8 cellular contexts compared by ENCODE assay signal in the genomic region with DNA sequence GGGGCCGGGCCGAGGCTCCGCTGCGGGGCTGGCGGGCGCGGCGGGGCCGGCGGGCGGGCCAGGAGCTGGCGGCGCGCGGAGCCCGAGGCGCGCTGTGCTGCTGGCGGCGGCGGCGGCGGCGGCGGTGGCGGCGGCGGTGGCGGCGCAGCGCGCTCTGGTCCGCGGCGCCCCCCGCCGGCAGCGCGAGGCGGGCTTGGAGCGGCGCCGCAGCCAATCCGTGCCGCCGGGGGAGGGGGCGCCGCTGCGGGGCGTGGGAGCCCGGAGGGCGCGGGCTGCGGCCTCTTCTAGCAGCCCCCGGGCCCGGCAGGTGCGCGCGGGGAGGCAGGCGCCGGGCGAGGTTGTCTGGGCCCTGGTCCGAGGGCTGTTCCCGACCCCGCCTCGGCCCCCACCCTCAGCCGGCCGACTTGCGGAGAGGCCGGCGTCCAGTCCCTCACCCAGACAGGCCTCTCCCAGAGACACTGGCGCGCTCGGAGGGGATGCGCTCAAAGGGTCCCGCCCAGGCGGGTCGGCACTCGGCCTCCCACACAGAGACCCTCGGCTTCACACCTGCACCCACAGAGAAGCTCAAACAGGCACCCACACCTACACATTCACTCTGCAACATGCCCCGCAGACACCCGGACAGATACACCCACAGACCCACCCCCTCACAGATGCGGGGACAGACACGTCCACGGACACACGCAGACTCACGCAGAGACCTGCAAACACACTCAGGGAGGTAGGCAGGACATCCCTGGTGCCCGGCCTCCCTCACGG. TPM values are rescaled to one million over a fixed set of nuclear protein-coding genes. Genes with fewer than 3 reads are reported as not detected.
DNase-seq lines count a peak whose midpoint lies in the region; ATAC-seq and TF ChIP-seq lines count a peak whose summit lies in the region.

A gene (minus strand): TSS at position 156 of the 759 bp plus-strand sequence. CDS start 275 bp downstream, outside the sequence.

- POLR2A ChIA-PET in activated B cell treated with CpG ODN at 0.5 μM for 24 hours (lab: Charles Lee) = no interaction called here

- H3K36me3 Mint-ChIP-seq in activated naive CD4-positive, alpha-beta T cell treated with anti-CD3 and anti-CD28 coated beads, Interleukin-2, amount 10 ng/mL, durations not matched to agents 7 days and 5 days = no peaks in the 10 kb centered on the region
- H3K36me3 Mint-ChIP-seq in activated B cell treated with CpG ODN at 0.5 μM for 24 hours (ENCODE audit: low read depth) = no peaks in the 10 kb centered on the region

- peaks cover 0 to 4% of the 10 kb centered on the region in 2 donors for H3K9me3 ChIP-seq in left lung

- peak; percentile 28 for ATAC-seq in activated B cell treated with CpG ODN at 0.5 μM for 24 hours (ENCODE audit: low read depth)
- ATAC-seq in left lung = no peak
- no peak for ATAC-seq in HG03457 (IDR thresholded peaks at IDR 0.05; ENCODE audit: unreplicated experiment)

- no peak within 1 kb of the TSS for H3K27ac ChIP-seq in urinary bladder (ENCODE audit: low read depth)
- H3K27ac ChIP-seq in left lung = no peak within 1 kb of the TSS

- H3K4me3 ChIP-seq in urinary bladder (ENCODE audit: low read depth, low read length) (peak within 1 kb of the TSS; percentile 40), left lung (peak within 1 kb of the TSS in 1 of 2 donors; percentile 26)

- H3K4me1 ChIP-seq in urinary bladder (ENCODE audit: insufficient read depth) = no peaks in the 10 kb centered on the region
- H3K4me1 ChIP-seq in left lung = no peaks in the 10 kb centered on the region

- H3K4me3 Mint-ChIP-seq in activated naive CD4-positive, alpha-beta T cell treated with anti-CD3 and anti-CD28 coated beads, Interleukin-2, amount 10 ng/mL, durations not matched to agents 7 days and 5 days = peak within 1 kb of the TSS; percentile 3
- H3K4me3 Mint-ChIP-seq in activated B cell treated with CpG ODN at 0.5 μM for 24 hours = peak within 1 kb of the TSS; percentile 59

- WGBS in urinary bladder = 5% methylated on average over 76 of the region's 89 CpGs

- no peak for TF ChIP-seq CTCF in activated B cell treated with CpG ODN at 0.5 μM for 24 hours (IDR thresholded peaks at IDR 0.05)
- no peak for TF ChIP-seq CTCF in left lung (IDR thresholded peaks at IDR 0.05)

- peaks cover 7% of the 10 kb centered on the region for H3K4me1 Mint-ChIP-seq in activated naive CD4-positive, alpha-beta T cell treated with anti-CD3 and anti-CD28 coated beads, Interleukin-2, amount 10 ng/mL, durations not matched to agents 7 days and 5 days
- peaks cover 11% of the 10 kb centered on the region for H3K4me1 Mint-ChIP-seq in activated B cell treated with CpG ODN at 0.5 μM for 24 hours

- peaks cover 35 to 73% of the 10 kb centered on the region in 2 donors for H3K27me3 ChIP-seq in left lung

- peaks cover 78% of the 10 kb centered on the region for H3K27me3 Mint-ChIP-seq in activated naive CD4-positive, alpha-beta T cell treated with anti-CD3 and anti-CD28 coated beads, Interleukin-2, amount 10 ng/mL, durations not matched to agents 7 days and 5 days
- H3K27me3 Mint-ChIP-seq in activated B cell treated with CpG ODN at 0.5 μM for 24 hours = peaks cover 57% of the 10 kb centered on the region

- no peaks in the 10 kb centered on the region for H3K9me3 Mint-ChIP-seq in activated naive CD4-positive, alpha-beta T cell treated with anti-CD3 and anti-CD28 coated beads, Interleukin-2, amount 10 ng/mL, durations not matched to agents 7 days and 5 days
- H3K9me3 Mint-ChIP-seq in activated B cell treated with CpG ODN at 0.5 μM for 24 hours = no peaks in the 10 kb centered on the region

- intact Hi-C loops in activated B cell treated with CpG ODN at 0.5 μM for 24 hours (cut with micrococcal nuclease) = no loop called here
- intact Hi-C loops in left lung (cut with DNase I) = no loop called here

- no peak for DNase-seq in activated naive CD4-positive, alpha-beta T cell treated with anti-CD3 and anti-CD28 coated beads, Interleukin-2, amount 10 ng/mL, durations not matched to agents 7 days and 5 days
- no peak for DNase-seq in activated naive CD4-positive, alpha-beta T cell (lab: John Stamatoyannopoulos, UW)
- no peak for DNase-seq in activated B cell treated with CpG ODN at 0.5 μM for 24 hours
- peak; percentile 88 for DNase-seq in iPS-NIHi11 (ENCODE audit: low spot score)
- DNase-seq in left lung = no peak
- DNase-seq in stimulated activated CD4-positive, alpha-beta T cell treated with anti-CD3 and anti-CD28 coated beads, Interleukin-12 subunit alpha, Interleukin-12 subunit beta, amount 100 ng/mL, for 4 hours = no peak

- no peak within 1 kb of the TSS for H3K27ac Mint-ChIP-seq in activated naive CD4-positive, alpha-beta T cell treated with anti-CD3 and anti-CD28 coated beads, Interleukin-2, amount 10 ng/mL, durations not matched to agents 7 days and 5 days
- no peak within 1 kb of the TSS for H3K27ac Mint-ChIP-seq in activated B cell treated with CpG ODN at 0.5 μM for 24 hours

- H3K36me3 ChIP-seq in urinary bladder (ENCODE audit: insufficient read depth) = no peaks in the 10 kb centered on the region
- no peaks in the 10 kb centered on the region for H3K36me3 ChIP-seq in left lung

- CTCF ChIA-PET in activated naive CD4-positive, alpha-beta T cell treated with anti-CD3 and anti-CD28 coated beads, Interleukin-2, amount 10 ng/mL, durations not matched to agents 7 days and 5 days (lab: Charles Lee) = no interaction called here
- CTCF ChIA-PET in activated B cell treated with CpG ODN at 0.5 μM for 24 hours (lab: Charles Lee) = no interaction called here

RNA-seq across cellular contexts. Expression of the gene that starts here (rescaled TPM):
- total RNA-seq in activated B cell treated with CpG ODN at 0.5 μM for 24 hours (not detected in 2 replicates), urinary bladder (2.4 TPM), left lung (1 to 10 TPM in 1 of 2 donors, under 1 TPM in 1; 0.47 to 4.5 TPM)
- 0.14 TPM for polyA plus RNA-seq in urinary bladder

Comparison
In these comparisons a context has a peak if more than half of its experiments do, and no peak if none do; other contexts are left out.
1. Peak in ATAC-seq in activated B cell treated with CpG ODN at 0.5 μM for 24 hours; RNA of the gene not detected or under 1 TPM.